ENCODE assay signal across 9 cellular contexts in genomic region chr4:176436500-176436973, GRCh38.
A peak's percentile ranks its signal among the peaks of the same experiment; 100 is the strongest.
DNase-seq lines count a peak whose midpoint lies in the region; ATAC-seq lines count a peak whose summit lies in the region.
"Had no signal": no experiment of that assay in that cellular context is flagged by ENCODE, and none has a peak within 500 bp of the region (broad histone marks: within the 10 kb centered on the region; RNA-seq: fewer than 3 reads in every experiment).

No MANE protein-coding gene starts in this region.

- no peaks in the 10 kb centered on the region for H3K27me3 Mint-ChIP-seq in activated T-cell treated with anti-CD3 and anti-CD28 coated beads, Interleukin-2, amount 50 U/mL, for 24 hours

- DNase-seq in SK-N-DZ (ENCODE audit: low spot score): peak; percentile 12
- DNase-seq in kidney tubule cell (ENCODE audit: low spot score): peak; percentile 61
- DNase-seq in NCI-H1694 treated with DMSO at 0.1 percent for 48 hours (lab: John Stamatoyannopoulos, UW): no peak
- no peak for DNase-seq in stimulated activated CD4-positive, alpha-beta T cell treated with anti-CD3 and anti-CD28 coated beads, Interleukin-12 subunit alpha, Interleukin-12 subunit beta, amount 100 ng/mL, for 4 hours
- no peak for DNase-seq in activated T-cell treated with anti-CD3 and anti-CD28 coated beads, Interleukin-2, amount 50 U/mL, for 24 hours
- DNase-seq: testis had no signal

- H3K36me3 Mint-ChIP-seq in activated T-cell treated with anti-CD3 and anti-CD28 coated beads, Interleukin-2, amount 50 U/mL, for 24 hours (ENCODE audit: low read depth): no peaks in the 10 kb centered on the region

- ATAC-seq in GM18858 (IDR thresholded peaks at IDR 0.05; ENCODE audit: unreplicated experiment) (peak; percentile 52), HG03039 (IDR thresholded peaks at IDR 0.05; ENCODE audit: unreplicated experiment) (peak; percentile 63), GM19328 (IDR thresholded peaks at IDR 0.05; ENCODE audit: unreplicated experiment) (no peak)

- no peaks in the 10 kb centered on the region for H3K9me3 Mint-ChIP-seq in activated T-cell treated with anti-CD3 and anti-CD28 coated beads, Interleukin-2, amount 50 U/mL, for 24 hours

- H3K4me3 Mint-ChIP-seq in activated T-cell treated with anti-CD3 and anti-CD28 coated beads, Interleukin-2, amount 50 U/mL, for 24 hours: no peak overlapping the region

- H3K4me1 Mint-ChIP-seq in activated T-cell treated with anti-CD3 and anti-CD28 coated beads, Interleukin-2, amount 50 U/mL, for 24 hours (ENCODE audit: low read depth): peaks cover 8% of the 10 kb centered on the region

- no peak overlapping the region for H3K27ac Mint-ChIP-seq in activated T-cell treated with anti-CD3 and anti-CD28 coated beads, Interleukin-2, amount 50 U/mL, for 24 hours

Comparison
In these comparisons a context has a peak if more than half of its experiments do, and no peak if none do; other contexts are left out.
1. DNase-seq: peak in SK-N-DZ (single experiment) and kidney tubule cell (single experiment); none in NCI-H1694 treated with DMSO at 0.1 percent for 48 hours (single experiment), stimulated activated CD4-positive, alpha-beta T cell treated with anti-CD3 and anti-CD28 coated beads, Interleukin-12 subunit alpha, Interleukin-12 subunit beta, amount 100 ng/mL, for 4 hours (single experiment) and activated T-cell treated with anti-CD3 and anti-CD28 coated beads, Interleukin-2, amount 50 U/mL, for 24 hours (single experiment).